6 cellular contexts compared by ENCODE assay signal in the genomic region with DNA sequence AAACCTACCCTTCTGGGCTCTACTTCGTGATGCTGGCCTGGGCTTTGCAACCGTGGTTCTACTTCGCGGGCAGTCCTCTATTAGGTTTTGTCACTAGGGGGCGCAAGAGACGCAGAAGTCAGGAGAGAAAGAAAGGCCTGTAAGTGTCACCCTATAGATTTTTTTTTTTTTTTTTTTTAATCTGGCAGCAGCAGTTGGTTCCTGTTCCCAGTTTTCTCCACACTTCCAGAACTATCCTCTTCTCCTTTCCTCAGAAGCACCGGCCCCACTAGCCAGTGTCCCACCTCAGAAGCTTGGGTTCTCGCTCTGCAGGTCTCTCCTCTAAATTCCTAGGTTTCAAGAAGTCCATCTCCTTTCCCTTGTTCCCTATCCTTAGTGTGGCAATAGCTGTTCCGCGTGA.
A peak's percentile ranks its signal among the peaks of the same experiment; 100 is the strongest.
DNase-seq lines count a peak whose midpoint lies in the region; ATAC-seq lines count a peak whose summit lies in the region.

No MANE protein-coding gene starts in this region.

- peak; percentile 19 for DNase-seq in GDM1 (lab: John Stamatoyannopoulos, UW)
- peak; percentile 54 for DNase-seq in NCI-H1105 treated with DMSO at 0.1 percent for 48 hours (lab: John Stamatoyannopoulos, UW)
- DNase-seq in activated CD8-positive, alpha-beta memory T cell treated with anti-CD3 and anti-CD28 coated beads, Interleukin-2, amount 50 U/mL, for 48 hours = peak; percentile 76
- peak; percentile 28 for DNase-seq in iris pigment epithelial cell (ENCODE audit: low read depth)

- no peak for ATAC-seq in GM21786 (IDR thresholded peaks at IDR 0.05; ENCODE audit: unreplicated experiment)
- no peak for ATAC-seq in GM21515 (IDR thresholded peaks at IDR 0.05; ENCODE audit: unreplicated experiment)

Comparison
In these comparisons a context has a peak if more than half of its experiments do, and no peak if none do; other contexts are left out.
1. DNase-seq: peak in every context shown above with its lines; median percentile 76 in activated CD8-positive, alpha-beta memory T cell treated with anti-CD3 and anti-CD28 coated beads, Interleukin-2, amount 50 U/mL, for 48 hours; 54 in NCI-H1105 treated with DMSO at 0.1 percent for 48 hours; 28 in iris pigment epithelial cell; 19 in GDM1.